In the genomic region with DNA sequence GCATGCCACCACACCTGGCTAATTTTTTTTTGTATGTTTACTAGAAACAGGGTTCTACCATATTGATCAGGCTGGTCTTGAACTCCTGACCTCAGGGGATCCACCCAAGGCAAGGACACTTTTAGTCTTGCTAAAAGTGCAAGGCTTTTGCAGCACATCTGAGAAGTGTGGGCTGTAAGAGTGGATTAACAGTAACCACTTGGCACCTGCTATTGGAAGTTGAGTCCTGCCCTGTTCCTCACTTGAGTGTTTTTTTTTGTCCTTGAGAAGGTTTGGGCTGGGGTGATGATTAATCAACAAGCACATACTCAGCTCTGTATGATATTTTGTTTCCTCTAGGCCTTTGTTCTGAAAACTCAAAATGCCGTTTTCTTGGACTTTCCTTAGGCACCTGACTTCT, we compare ENCODE assay signal across 1 cellular context.
TF ChIP-seq lines count a peak whose summit lies in the region.

No MANE protein-coding gene starts in this region.

TF ChIP-seq in H1, 55 proteins besides CTCF, POLR2A, EP300 and RAD21:
- TF ChIP-seq POLR2AphosphoS5 (IDR thresholded peaks at IDR 0.05; ENCODE audit: low read depth, low read length) (no peak), CHD2 (IDR thresholded peaks at IDR 0.05; ENCODE audit: low read length) (no peak), SIN3A (conservative IDR thresholded peaks at IDR 0.05 in 1 of 2, IDR thresholded peaks at IDR 0.05 in 1 of 2; ENCODE audit: low read depth in 1 of 2, low read length in 2 of 2) (no peak), SP1 (IDR thresholded peaks at IDR 0.05; ENCODE audit: low read depth, low read length) (no peak)
